8 cellular contexts compared by ENCODE assay signal in the genomic region with DNA sequence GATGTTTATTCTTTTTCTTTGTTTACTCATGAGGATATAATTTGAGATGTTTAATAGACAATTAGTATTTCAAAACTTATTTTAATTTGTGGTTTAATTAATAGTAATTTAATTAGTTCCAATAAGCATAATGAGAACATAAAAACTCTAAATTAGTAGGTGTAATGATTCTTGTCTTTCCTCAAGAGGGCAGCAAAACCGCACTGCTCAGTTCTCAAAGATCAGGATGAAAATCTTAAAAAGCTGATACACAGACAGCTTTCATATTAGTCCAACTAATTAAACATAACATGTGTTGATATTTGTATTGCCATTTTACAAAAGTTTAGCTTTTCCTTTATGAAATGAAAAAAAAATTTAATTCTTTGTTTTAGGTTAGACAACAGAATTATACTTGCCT.
DNase-seq lines count a peak whose midpoint lies in the region; ATAC-seq, FAIRE-seq and TF ChIP-seq lines count a peak whose summit lies in the region.

No MANE protein-coding gene starts in this region.

- H3K36me3 ChIP-seq in K562 (ENCODE audit: control insufficient read depth, insufficient read depth, low read length): no peaks in the 10 kb centered on the region

- no peak overlapping the region for H3K4me3 Mint-ChIP-seq in nephron progenitor cell

- no TSS peak for BruUV-seq in K562 (replicated peaks; lab: Mats Ljungman, UMichigan)

- H3K9me3 Mint-ChIP-seq in nephron progenitor cell: peaks cover 7% of the 10 kb centered on the region

- no peaks in the 10 kb centered on the region for H3K27me3 Mint-ChIP-seq in nephron progenitor cell (ENCODE audit: low read depth, poor library complexity)

- no peaks in the 10 kb centered on the region for H3K4me1 ChIP-seq in K562 (replicated peaks in 1 of 2; ENCODE audit: control insufficient read depth in 2 of 2, insufficient read depth in 2 of 2, low read length in 2 of 2)

- DNase-seq in GM10266 (ENCODE audit: extremely low spot score): no peak
- DNase-seq in NCI-H1694 (lab: John Stamatoyannopoulos, UW): peak; percentile 10
- peak in 1 of 4 experiments; percentile 12 for DNase-seq in K562 (ENCODE audit: extremely low read depth in 1 of 4, low spot score in 3 of 4)
- peak; percentile 12 for DNase-seq in nephron progenitor cell
- DNase-seq in NCI-H146 treated with DMSO at 0.1 percent for 48 hours (lab: John Stamatoyannopoulos, UW; ENCODE audit: unreplicated experiment): no peak
- DNase-seq in posterior vena cava (ENCODE audit: low spot score): no peak
- no peak for DNase-seq in glomerular visceral epithelial cell (ENCODE audit: extremely low spot score)

- no peaks in the 10 kb centered on the region for H3K9me3 ChIP-seq in K562 (replicated peaks; ENCODE audit: control insufficient read depth, insufficient read depth, low read depth, low read length)

- TF ChIP-seq CTCF in GM10266 (IDR thresholded peaks at IDR 0.05; ENCODE audit: control insufficient read depth, insufficient read depth, low read depth, missing control alignments) (peak; percentile 42), K562 (IDR thresholded peaks at IDR 0.05 in 2 of 3, conservative IDR thresholded peaks at IDR 0.05 in 1 of 3; ENCODE audit: insufficient read depth in 2 of 3, low read depth in 1 of 3, low read length in 3 of 3) (peak in 2 of 3 experiments; percentile 17 to 37; a peak in 3 of 6 replicates), nephron progenitor cell (IDR thresholded peaks at IDR 0.05) (peak; percentile 47)

- 0 out of 3 replicates have a peak, but pooled peaks have one; percentile 43 for ATAC-seq in K562
- ATAC-seq in GM18870 (IDR thresholded peaks at IDR 0.05; ENCODE audit: unreplicated experiment): no peak

- no peak overlapping the region for H3K27ac ChIP-seq in K562 (ENCODE audit: extremely low read depth, low read depth, low read length)

- H3K9ac ChIP-seq in K562 (ENCODE audit: insufficient read depth in 1 of 2, low read depth in 2 of 2, low read length in 2 of 2): no peak overlapping the region

- TF ChIP-seq EP300 in K562 (IDR thresholded peaks at IDR 0.05; ENCODE audit: low read length): no peak

- no peak overlapping the region for H3K4me3 ChIP-seq in K562

- no peak overlapping the region for H3K27ac Mint-ChIP-seq in nephron progenitor cell

- TF ChIP-seq RAD21 in K562 (CRISPR knock-in tag; conservative IDR thresholded peaks at IDR 0.05 in 1 of 2, IDR thresholded peaks at IDR 0.05 in 1 of 2): peak in 1 of 2 experiments; percentile 63; a peak in 2 of 4 replicates

- H2AFZ ChIP-seq in K562 (ENCODE audit: low read depth, low read length): no peak overlapping the region

- H3K36me3 Mint-ChIP-seq in nephron progenitor cell (ENCODE audit: low read depth): no peaks in the 10 kb centered on the region

- intact Hi-C loops in K562 (cut with micrococcal nuclease): loop anchor here (1.0 kb wide), 1 partner anchor 247 kb away; no protein-coding TSS in a partner anchor
- intact Hi-C loops in posterior vena cava (cut with DNase I): loop anchor here in 1 of 2 donors (10.0 kb wide), 1 partner anchor 541 kb away; no protein-coding TSS in a partner anchor

- FAIRE-seq in K562 (lab: Jason Lieb, UNC): no peak

- TF ChIP-seq POLR2A in K562 (conservative IDR thresholded peaks at IDR 0.05): no peak

- 0% methylated on average over 1 of the region's 1 CpG for WGBS in K562 (ENCODE audit: insufficient coverage, low coverage, missing lambda C conversion rate)

- H3K4me1 Mint-ChIP-seq in nephron progenitor cell: peaks cover 12% of the 10 kb centered on the region

- H3K4me2 ChIP-seq in K562 (ENCODE audit: insufficient read depth, low read length): no peak overlapping the region

- H3K79me2 ChIP-seq in K562 (ENCODE audit: control insufficient read depth, insufficient read depth, low read length): no peaks in the 10 kb centered on the region

- POLR2A ChIA-PET in K562 (lab: Yijun Ruan, JAX): no interaction called here

- H3K27me3 ChIP-seq in K562 (ENCODE audit: control insufficient read depth in 2 of 2, insufficient read depth in 2 of 2, low read length in 2 of 2): no peaks in the 10 kb centered on the region

- no peaks in the 10 kb centered on the region for H3K9me1 ChIP-seq in K562 (ENCODE audit: control insufficient read depth, insufficient read depth, low read length)

- no peaks in the 10 kb centered on the region for H4K20me1 ChIP-seq in K562 (replicated peaks; ENCODE audit: control insufficient read depth, insufficient read depth, low read length)

- CTCF ChIA-PET in K562 (lab: Yijun Ruan, JAX; ENCODE audit: low intra/inter-chr PET ratio): no interaction called here

- in situ Hi-C loops in K562 (cut with MboI): no loop called here

TF ChIP-seq in K562, 482 proteins besides CTCF, POLR2A, EP300 and RAD21:
- TF ChIP-seq SIN3B (IDR thresholded peaks at IDR 0.05; ENCODE audit: low read depth): no peak

Comparison
In these comparisons a context has a peak if more than half of its experiments do, and no peak if none do; other contexts are left out.
1. DNase-seq: peak in NCI-H1694 (single experiment) and nephron progenitor cell (single experiment); none in GM10266 (single experiment), NCI-H146 treated with DMSO at 0.1 percent for 48 hours (single experiment), posterior vena cava (single experiment) and glomerular visceral epithelial cell (single experiment).
2. Peak in every context shown above with its lines, with median percentiles within 50 percentile points of each other: CTCF ChIP-seq.